Comparison of ENCODE assay signal across 9 cellular contexts in genomic region chr15:101293122-101293521, GRCh38. TPM values are rescaled to one million over a fixed set of nuclear protein-coding genes. Genes with fewer than 3 reads are reported as not detected.
A peak's percentile ranks its signal among the peaks of the same experiment; 100 is the strongest.
DNase-seq lines count a peak whose midpoint lies in the region; ATAC-seq, FAIRE-seq and TF ChIP-seq lines count a peak whose summit lies in the region.
"Had no signal": no experiment of that assay in that cellular context is flagged by ENCODE, and none has a peak within 500 bp of the region (broad histone marks: within the 10 kb centered on the region; RNA-seq: fewer than 3 reads in every experiment).

No MANE protein-coding gene starts in this region.

- peak overlapping the region; percentile 94 for H3K27ac ChIP-seq in CD4-positive, alpha-beta memory T cell (ENCODE audit: low read depth, low read length)
- H3K27ac ChIP-seq in upper lobe of left lung: peak overlapping the region in 2 of 4 donors; percentile 97

- peaks cover 34 to 71% (median 51%) of the 10 kb centered on the region in 4 donors for H3K4me1 Mint-ChIP-seq in CD4-positive, alpha-beta memory T cell
- H3K4me1 Mint-ChIP-seq in naive thymus-derived CD8-positive, alpha-beta T cell: peaks cover 21 to 71% (median 60%) of the 10 kb centered on the region in 4 donors

- H3K4me3 Mint-ChIP-seq in CD4-positive, alpha-beta memory T cell: peak overlapping the region; percentile 93 to 99 (median 96)
- H3K4me3 Mint-ChIP-seq in naive thymus-derived CD8-positive, alpha-beta T cell: peak overlapping the region; percentile 88 to 100 (median 97)

- no peak for DNase-seq in CD4-positive, alpha-beta memory T cell
- DNase-seq in KBM-7 (peak; percentile 7), bronchial epithelial cell (ENCODE audit: low read depth) (peak; percentile 13), HCEC 1CT (no peak), upper lobe of left lung (no peak), mucosa of descending colon (no peak)
- DNase-seq in naive thymus-derived CD8-positive, alpha-beta T cell: no peak
- DNase-seq: SIG-M5 had no signal

- TF ChIP-seq POLR2A in upper lobe of left lung (IDR thresholded peaks at IDR 0.05): no peak

- 63 to 70% methylated on average over 10 of the region's 10 CpGs for WGBS in upper lobe of left lung, 2 donors

- CTCF ChIA-PET in CD4-positive, alpha-beta memory T cell (lab: Charles Lee; ENCODE audit: partially characterized antibody): interaction anchor here (1.2 to 6.3 kb wide), 8 partner anchors 9 to 349 kb away, joined by 3 to 40 read pairs (median 4); no protein-coding TSS in a partner anchor

- H3K9me3 Mint-ChIP-seq in CD4-positive, alpha-beta memory T cell: no peaks in the 10 kb centered on the region
- no peaks in the 10 kb centered on the region for H3K9me3 Mint-ChIP-seq in naive thymus-derived CD8-positive, alpha-beta T cell

- no peaks in the 10 kb centered on the region for H3K27me3 ChIP-seq in CD4-positive, alpha-beta memory T cell (ENCODE audit: insufficient read depth, low read length)
- H3K27me3 ChIP-seq in bronchial epithelial cell (ENCODE audit: control insufficient read depth, insufficient read depth, low read length) (no peaks in the 10 kb centered on the region), upper lobe of left lung (no peaks in the 10 kb centered on the region)

- H3K36me3 Mint-ChIP-seq in CD4-positive, alpha-beta memory T cell: peaks cover 18 to 51% of the 10 kb centered on the region in 2 donors
- peaks cover 0 to 43% (median 8%) of the 10 kb centered on the region in 3 donors for H3K36me3 Mint-ChIP-seq in naive thymus-derived CD8-positive, alpha-beta T cell

- no peak for TF ChIP-seq CTCF in bronchial epithelial cell (IDR thresholded peaks at IDR 0.05; ENCODE audit: insufficient read depth, low read length, severe bottlenecking)
- TF ChIP-seq CTCF in upper lobe of left lung (IDR thresholded peaks at IDR 0.05): no peak
- no peak for TF ChIP-seq CTCF in mucosa of descending colon (IDR thresholded peaks at IDR 0.05)

- intact Hi-C loops in CD4-positive, alpha-beta memory T cell (cut with micrococcal nuclease): no loop called here
- intact Hi-C loops in mucosa of descending colon (cut with DNase I, micrococcal nuclease): no loop called here

- ATAC-seq in naive thymus-derived CD8-positive, alpha-beta T cell: no peak
- ATAC-seq in upper lobe of left lung (ENCODE audit: low FRiP score in 2 of 2) (no peak), HG02759 (IDR thresholded peaks at IDR 0.05; ENCODE audit: unreplicated experiment) (no peak), mucosa of descending colon (no peak)

- H3K9me3 ChIP-seq in CD4-positive, alpha-beta memory T cell (ENCODE audit: control insufficient read depth in 1 of 2, low read length in 2 of 2): no peaks in the 10 kb centered on the region
- no peaks in the 10 kb centered on the region for H3K9me3 ChIP-seq in upper lobe of left lung
- H3K9me3 ChIP-seq in mucosa of descending colon: no peaks in the 10 kb centered on the region

- in situ Hi-C loops in KBM-7 (cut with MboI; ENCODE audit: low pct_unique_long_range_greater_than_20kb, low sequenced_read_pairs): loop anchor here (10.0 kb wide), 1 partner anchor 352 kb away; no protein-coding TSS in a partner anchor

- POLR2A ChIA-PET in CD4-positive, alpha-beta memory T cell (lab: Charles Lee; ENCODE audit: partially characterized antibody): interaction anchor here (0.8 to 5.6 kb wide), 8 partner anchors 11 to 360 kb away, joined by 3 to 56 read pairs (median 8); partner anchors contain the start of genes CHSY1 and TM2D3
- POLR2A ChIA-PET in naive thymus-derived CD8-positive, alpha-beta T cell (lab: Charles Lee): interaction anchor here (0.6 to 2.6 kb wide), 2 partner anchors 15 to 970 kb away, joined by 5 to 10 read pairs; no protein-coding TSS in a partner anchor

- H3K27me3 Mint-ChIP-seq in CD4-positive, alpha-beta memory T cell: no peaks in the 10 kb centered on the region
- no peaks in the 10 kb centered on the region for H3K27me3 Mint-ChIP-seq in naive thymus-derived CD8-positive, alpha-beta T cell

- FAIRE-seq in bronchial epithelial cell (lab: Jason Lieb, UNC): no peak

- peak overlapping the region; percentile 89 to 99 (median 98) for H3K27ac Mint-ChIP-seq in CD4-positive, alpha-beta memory T cell
- peak overlapping the region; percentile 56 to 99 (median 96) for H3K27ac Mint-ChIP-seq in naive thymus-derived CD8-positive, alpha-beta T cell

- H3K36me3 ChIP-seq in CD4-positive, alpha-beta memory T cell (ENCODE audit: insufficient read depth, low read length): peaks cover 6% of the 10 kb centered on the region
- H3K36me3 ChIP-seq in bronchial epithelial cell (ENCODE audit: control insufficient read depth, insufficient read depth, low read length) (peaks cover 4% of the 10 kb centered on the region), upper lobe of left lung (peaks cover 0 to 28% (median 6%) of the 10 kb centered on the region in 4 donors), mucosa of descending colon (ENCODE audit: low read depth) (no peaks in the 10 kb centered on the region)

- no peak for TF ChIP-seq EP300 in upper lobe of left lung (IDR thresholded peaks at IDR 0.05)

- H3K4me1 ChIP-seq in CD4-positive, alpha-beta memory T cell (ENCODE audit: insufficient read depth, low read length): peaks cover 47% of the 10 kb centered on the region
- peaks cover 24 to 31% (median 27%) of the 10 kb centered on the region in 4 donors for H3K4me1 ChIP-seq in upper lobe of left lung
- peaks cover 24% of the 10 kb centered on the region for H3K4me1 ChIP-seq in mucosa of descending colon (ENCODE audit: low read depth)

- H3K4me3 ChIP-seq in CD4-positive, alpha-beta memory T cell (ENCODE audit: low read length in 2 of 2): peak overlapping the region; percentile 93 to 96
- no peak overlapping the region for H3K4me3 ChIP-seq in bronchial epithelial cell (ENCODE audit: low read depth, low read length)
- peak overlapping the region in 2 of 4 donors; percentile 80 to 100 for H3K4me3 ChIP-seq in upper lobe of left lung
- no peak overlapping the region for H3K4me3 ChIP-seq in mucosa of descending colon

RNA-seq across cellular contexts. Expression of gene SNRPA1, which starts 1.9 kb away (rescaled TPM):
- total RNA-seq in CD4-positive, alpha-beta memory T cell: 100 to 1,000 TPM in 1 of 2 experiments, 10 to 100 TPM in 1; 90.5 to 100 TPM
- 10 to 100 TPM; 76.6 to 82.0 TPM for polyA plus RNA-seq in CD4-positive, alpha-beta memory T cell
- total RNA-seq in bronchial epithelial cell (21.6 and 22.7 TPM in 2 replicates), upper lobe of left lung (10 to 100 TPM; 32.1 to 53.4 (median 40.2) TPM), mucosa of descending colon (10 to 100 TPM; 41.5 to 55.1 (median 52.1) TPM)
- 100 to 1,000 TPM; 125 to 136 TPM for total RNA-seq in naive thymus-derived CD8-positive, alpha-beta T cell
- polyA plus RNA-seq in naive thymus-derived CD8-positive, alpha-beta T cell: 10 to 100 TPM; 52.5 to 68.1 (median 58.1) TPM

RNA-seq across cellular contexts. Expression of gene SELENOS, which starts 15.8 kb away (rescaled TPM):
- 10 to 100 TPM; 49.1 to 53.8 TPM for total RNA-seq in CD4-positive, alpha-beta memory T cell
- polyA plus RNA-seq in CD4-positive, alpha-beta memory T cell: 100 to 1,000 TPM in 1 of 2 donors, 10 to 100 TPM in 1; 69.8 to 112 TPM
- 143 and 162 TPM in 2 replicates for total RNA-seq in bronchial epithelial cell
- total RNA-seq in naive thymus-derived CD8-positive, alpha-beta T cell: 10 to 100 TPM; 26.7 to 30.6 TPM
- polyA plus RNA-seq in naive thymus-derived CD8-positive, alpha-beta T cell: 10 to 100 TPM; 38.8 to 64.4 (median 39.8) TPM
- 100 to 1,000 TPM in 2 of 6 donors, 10 to 100 TPM in 4; 48.2 to 106 (median 78.2) TPM for total RNA-seq in upper lobe of left lung
- total RNA-seq in mucosa of descending colon: 100 to 1,000 TPM in 2 of 3 donors, 10 to 100 TPM in 1; 78.7 to 118 (median 115) TPM

RNA-seq across cellular contexts. Expression of gene CHSY1, which starts 41.3 kb away (rescaled TPM):
- total RNA-seq in CD4-positive, alpha-beta memory T cell: 10 to 100 TPM; 11.1 to 11.9 TPM
- 1 to 10 TPM in 1 of 2 donors, under 1 TPM in 1; 0.64 to 2.7 TPM for polyA plus RNA-seq in CD4-positive, alpha-beta memory T cell
- total RNA-seq in bronchial epithelial cell (18.7 and 21.6 TPM in 2 replicates), upper lobe of left lung (10 to 100 TPM; 12.4 to 38.3 (median 23.7) TPM), mucosa of descending colon (10 to 100 TPM in 2 of 3 donors, 1 to 10 TPM in 1; 7.7 to 15.5 (median 12.6) TPM)
- total RNA-seq in naive thymus-derived CD8-positive, alpha-beta T cell: 10 to 100 TPM; 12.6 to 12.9 TPM
- 1 to 10 TPM in 2 of 3 donors, under 1 TPM in 1; 0.96 to 1.7 (median 1.6) TPM for polyA plus RNA-seq in naive thymus-derived CD8-positive, alpha-beta T cell

Comparison
In these comparisons a context has a peak if more than half of its experiments do, and no peak if none do; other contexts are left out.
1. DNase-seq: peak in KBM-7 (single experiment) and bronchial epithelial cell (single experiment); none in CD4-positive, alpha-beta memory T cell (0 of 5), naive thymus-derived CD8-positive, alpha-beta T cell (0 of 10), HCEC 1CT (single experiment), upper lobe of left lung (0 of 2) and mucosa of descending colon (0 of 3).
2. H3K4me3 ChIP-seq: peak in CD4-positive, alpha-beta memory T cell (2 of 2); none in bronchial epithelial cell (single experiment) and mucosa of descending colon (single experiment).